ENCODE assay signal across 20 cellular contexts in genomic region chr1:183780159-183780558, GRCh38. TPM values are rescaled to one million over a fixed set of nuclear protein-coding genes. Genes with fewer than 3 reads are reported as not detected.
A peak's percentile ranks its signal among the peaks of the same experiment; 100 is the strongest.
DNase-seq lines count a peak whose midpoint lies in the region; TF ChIP-seq lines count a peak whose summit lies in the region.
"Had no signal": no experiment of that assay in that cellular context is flagged by ENCODE, and none has a peak within 500 bp of the region (broad histone marks: within the 10 kb centered on the region; RNA-seq: fewer than 3 reads in every experiment).

No MANE protein-coding gene starts in this region.

- H3K9me3 ChIP-seq in liver (ENCODE audit: control insufficient read depth in 4 of 4, low read length in 3 of 4): peaks cover 0 to 2% (median 0%) of the 10 kb centered on the region in 4 donors
- H3K9me3 ChIP-seq: Peyer's patch had no signal

- no peak for TF ChIP-seq RAD21 in liver (IDR thresholded peaks at IDR 0.05)

- no peaks in the 10 kb centered on the region for H3K27me3 ChIP-seq in liver (ENCODE audit: control insufficient read depth in 4 of 4, insufficient read depth in 4 of 4, low read length in 3 of 4)
- H3K27me3 ChIP-seq: Peyer's patch had no signal

- no peaks in the 10 kb centered on the region for H3K4me1 ChIP-seq in liver (ENCODE audit: control insufficient read depth in 4 of 4, insufficient read depth in 4 of 4, low read length in 3 of 4)
- H3K4me1 ChIP-seq: Caco-2, Peyer's patch had no signal

- H3K36me3 ChIP-seq in liver (ENCODE audit: control insufficient read depth in 4 of 4, insufficient read depth in 3 of 4, low read depth in 1 of 4, low read length in 3 of 4): no peaks in the 10 kb centered on the region
- H3K36me3 ChIP-seq: Peyer's patch had no signal

- no peak overlapping the region for H3K27ac ChIP-seq in liver (ENCODE audit: low read depth in 1 of 2, low read length in 2 of 2)
- H3K27ac ChIP-seq: HL-60, Peyer's patch had no signal

- DNase-seq in NCI-H1417 (lab: John Stamatoyannopoulos, UW): peak in 2 of 3 experiments; percentile 10 to 39
- no peak for DNase-seq in NCI-H1417 treated with DMSO at 0.1 percent for 48 hours (lab: John Stamatoyannopoulos, UW)
- peak; percentile 84 for DNase-seq in DMS153 (lab: John Stamatoyannopoulos, UW)
- DNase-seq in NCI-H510A treated with DMSO at 0.1 percent for 48 hours (lab: John Stamatoyannopoulos, UW): peak; percentile 48
- no peak for DNase-seq in activated CD4-positive, alpha-beta T cell treated with anti-CD3 and anti-CD28 coated beads for 4 hours
- no peak for DNase-seq in mucosa of gallbladder (ENCODE audit: low spot score)
- DNase-seq: Caco-2; CD4-positive, alpha-beta T cell; DND-41; Karpas-422; MM.1S; NCI-H1105 treated with DMSO at 0.1 percent for 48 hours; NCI-H1930; NCI-H2171 treated with DMSO at 0.1 percent for 48 hours; NK-92 treated with Interleukin-12 subunit alpha and Interleukin-12 subunit beta, amount 100 ng/mL, for 24 hours; Peyer's patch; SW 1271 had no signal

- 81% methylated on average over 2 of the region's 2 CpGs for WGBS in liver

- no peak for TF ChIP-seq CTCF in liver (IDR thresholded peaks at IDR 0.05; ENCODE audit: low read depth, low read length, missing input control)

- no peak overlapping the region for H3K4me3 ChIP-seq in liver (ENCODE audit: low read depth in 1 of 3, low read length in 3 of 3)
- H3K4me3 ChIP-seq: Peyer's patch had no signal

- no peak overlapping the region for H3K9ac ChIP-seq in liver (ENCODE audit: low read depth in 1 of 2, low read length in 2 of 2)

TF ChIP-seq in liver, 16 proteins besides CTCF, POLR2A, EP300 and RAD21:
- TF ChIP-seq FOXA2 (IDR thresholded peaks at IDR 0.05) (no peak), JUND (IDR thresholded peaks at IDR 0.05) (no peak), ATF3 (IDR thresholded peaks at IDR 0.05) (no peak), REST (IDR thresholded peaks at IDR 0.05) (no peak), RXRA (IDR thresholded peaks at IDR 0.05) (peak; percentile 21 to 24), GABPA (IDR thresholded peaks at IDR 0.05 in 1 of 2, conservative IDR thresholded peaks at IDR 0.05 in 1 of 2) (no peak), HNF4G (IDR thresholded peaks at IDR 0.05) (no peak), NR2F2 (IDR thresholded peaks at IDR 0.05) (peak; percentile 59)

RNA-seq across cellular contexts. Expression of gene RGL1, which starts 24.8 kb away (rescaled TPM):
- 10 to 100 TPM; 12.3 to 15.3 TPM for total RNA-seq in liver
- 1 to 10 TPM; 3.9 to 5.6 TPM for polyA plus RNA-seq in liver
- total RNA-seq in mucosa of gallbladder: 13.1 TPM
- polyA plus RNA-seq: IgD-negative memory B cell had no signal

Comparison
In these comparisons a context has a peak if more than half of its experiments do, and no peak if none do; other contexts are left out.
1. DNase-seq: peak in NCI-H1417 (2 of 3), DMS153 (single experiment) and NCI-H510A treated with DMSO at 0.1 percent for 48 hours (single experiment); none in NCI-H1417 treated with DMSO at 0.1 percent for 48 hours (single experiment), activated CD4-positive, alpha-beta T cell treated with anti-CD3 and anti-CD28 coated beads for 4 hours (0 of 2) and mucosa of gallbladder (single experiment).